In the genomic region with DNA sequence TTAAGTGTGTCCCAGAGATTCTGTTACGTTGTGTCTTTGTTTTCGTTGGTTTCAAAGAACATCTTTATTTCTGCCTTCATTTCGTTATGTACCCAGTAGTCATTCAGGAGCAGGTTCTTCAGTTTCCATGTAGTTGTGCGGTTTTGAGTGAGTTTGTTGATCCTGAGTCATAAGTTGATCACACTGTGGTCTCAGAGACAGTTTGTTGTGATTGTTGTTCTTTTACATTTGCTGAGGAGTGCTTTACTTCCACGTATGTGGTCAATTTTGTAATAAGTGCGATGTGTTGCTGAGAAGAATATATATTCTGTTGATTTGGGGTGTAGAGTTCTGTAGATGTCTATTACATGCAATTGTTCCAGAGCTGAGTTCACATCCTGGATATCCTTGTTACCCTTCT, we compare ENCODE assay signal across 1 cellular context.
TF ChIP-seq lines count a peak whose summit lies in the region.

No MANE protein-coding gene starts in this region.

TF ChIP-seq in GM12878, 131 proteins besides CTCF, POLR2A, EP300 and RAD21:
- TF ChIP-seq MTA2 (IDR thresholded peaks at IDR 0.05; ENCODE audit: low read depth), result peak; percentile 22; the same call in 1 of the 2 replicates
- peak; percentile 29; the same call in 1 of the 2 replicates for TF ChIP-seq RUNX3 (IDR thresholded peaks at IDR 0.05; ENCODE audit: low read length)
